ENCODE assay signal across 8 cellular contexts in the genomic region with DNA sequence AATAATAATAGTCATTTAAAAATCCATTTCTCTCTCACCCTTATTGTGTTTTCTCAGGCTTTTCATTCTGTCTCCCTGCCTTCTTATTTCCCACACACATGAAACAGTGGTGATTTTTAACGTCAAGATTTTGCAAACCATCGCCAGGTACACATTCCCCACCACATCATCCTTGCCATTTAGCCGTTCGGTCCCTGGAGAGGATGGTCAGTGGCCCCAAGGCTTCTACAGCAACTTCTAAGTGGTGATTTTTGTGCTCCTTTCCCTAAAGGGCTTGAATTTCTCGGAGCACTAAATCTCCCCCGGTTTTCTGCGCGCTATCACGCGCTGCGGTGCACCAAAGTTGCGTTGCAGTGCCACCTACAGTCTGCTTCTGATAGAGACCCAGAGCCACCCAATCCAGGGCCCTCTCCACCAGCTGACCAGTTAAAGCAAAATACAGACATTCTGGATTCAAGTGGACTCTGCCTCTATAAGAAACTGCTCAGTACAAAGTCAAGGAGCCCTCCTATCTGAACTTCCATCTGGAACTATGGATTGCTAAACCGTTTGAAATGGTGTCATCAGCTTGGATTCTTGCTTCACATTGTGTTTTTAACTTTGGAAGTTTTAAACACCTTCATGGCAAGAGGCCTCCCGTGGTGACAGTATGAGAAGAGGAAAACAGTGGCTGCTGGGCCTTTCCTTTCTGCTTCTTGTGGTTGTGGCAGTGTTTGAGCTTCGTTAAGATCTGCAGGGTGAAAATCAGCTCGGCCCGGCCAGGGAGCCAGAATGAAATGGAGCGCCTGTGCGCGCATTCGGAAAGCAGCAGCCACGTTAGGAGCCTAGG.
DNase-seq lines count a peak whose midpoint lies in the region; ATAC-seq, FAIRE-seq and TF ChIP-seq lines count a peak whose summit lies in the region.

No MANE protein-coding gene starts in this region.

- no peak overlapping the region for H4K91ac ChIP-seq in H1 (replicated peaks; ENCODE audit: insufficient read length, low read length)

- CTCF ChIA-PET in activated CD8-positive, alpha-beta T cell treated with anti-CD3 and anti-CD28 coated beads for 36 hours (lab: Charles Lee), result interaction anchor here (0.6 to 1.9 kb wide), 18 partner anchors 12 to 435 kb away, joined by 3 to 14 read pairs (median 4); no protein-coding TSS in a partner anchor
- CTCF ChIA-PET in H1 (lab: Charles Lee; ENCODE audit: partially characterized antibody), result interaction anchor here (0.7 to 3.0 kb wide), 27 partner anchors 9 to 393 kb away, joined by 3 to 15 read pairs (median 4); no protein-coding TSS in a partner anchor

- H2BK20ac ChIP-seq in H1 (ENCODE audit: low read length), result no peak overlapping the region

- H2BK15ac ChIP-seq in H1 (ENCODE audit: low read length), result no peak overlapping the region

- no peak overlapping the region for H3K27ac ChIP-seq in H1 (ENCODE audit: low read depth, low read length)

- no peak overlapping the region for H3K27ac Mint-ChIP-seq in activated CD8-positive, alpha-beta T cell treated with anti-CD3 and anti-CD28 coated beads for 36 hours

- H3K27me3 Mint-ChIP-seq in activated CD8-positive, alpha-beta T cell treated with anti-CD3 and anti-CD28 coated beads for 36 hours, result peaks cover 9% of the 10 kb centered on the region

- H4K20me1 ChIP-seq in H1 (replicated peaks in 1 of 2; ENCODE audit: control insufficient read depth in 1 of 2, insufficient read depth in 2 of 2, low read length in 2 of 2), result no peaks in the 10 kb centered on the region

- peak; percentile 89 for TF ChIP-seq CTCF in BE2C (IDR thresholded peaks at IDR 0.05; ENCODE audit: low read depth, low read length)
- peak; percentile 79 for TF ChIP-seq CTCF in activated CD8-positive, alpha-beta T cell treated with anti-CD3 and anti-CD28 coated beads for 36 hours (IDR thresholded peaks at IDR 0.05)
- peak; percentile 72 to 77 (median 74) for TF ChIP-seq CTCF in H1 (IDR thresholded peaks at IDR 0.05; ENCODE audit: control extremely low read depth in 1 of 3, insufficient read depth in 1 of 3, low read depth in 1 of 3, low read length in 3 of 3)

- no peaks in the 10 kb centered on the region for H3K36me3 Mint-ChIP-seq in activated CD8-positive, alpha-beta T cell treated with anti-CD3 and anti-CD28 coated beads for 36 hours (ENCODE audit: low read depth)

- TF ChIP-seq EP300 in H1 (IDR thresholded peaks at IDR 0.05; ENCODE audit: borderline replicate concordance in 1 of 2, low read depth in 2 of 2, low read length in 2 of 2), result no peak

- peak; percentile 86 to 89 for TF ChIP-seq RAD21 in H1 (IDR thresholded peaks at IDR 0.05 in 1 of 2, conservative IDR thresholded peaks at IDR 0.05 in 1 of 2; ENCODE audit: low read depth in 2 of 2, low read length in 2 of 2)

- DNase-seq in BE2C (peak; percentile 69), NCI-H524 treated with DMSO at 0.1 percent for 48 hours (lab: John Stamatoyannopoulos, UW) (peak; percentile 42), H1 (ENCODE audit: low read depth in 1 of 2, low spot score in 2 of 2) (peak; percentile 41 to 83), middle frontal gyrus (ENCODE audit: extremely low spot score, low spot score) (peak; percentile 72)
- peak; percentile 68 for DNase-seq in activated CD8-positive, alpha-beta T cell treated with anti-CD3 and anti-CD28 coated beads for 36 hours
- peak; percentile 75 for DNase-seq in stimulated activated CD8-positive, alpha-beta memory T cell treated with anti-CD3 and anti-CD28 coated beads, Interleukin-4, amount 100 ng/mL, for 48 hours

- no peak for TF ChIP-seq POLR2A in H1 (IDR thresholded peaks at IDR 0.05; ENCODE audit: control extremely low read depth in 1 of 2, low read depth in 2 of 2, low read length in 2 of 2)

- WGBS in H1 (ENCODE audit: extremely low coverage in 1 of 2, insufficient coverage in 1 of 2, insufficient read length in 1 of 2, insufficient replicate concordance in 2 of 2, low coverage in 1 of 2, low lambda C conversion rate in 2 of 2, missing lambda C conversion rate in 1 of 2), 2 experiments, result 41% methylated on average over 22 of the region's 22 CpGs; no CpG with 5 or more reads in 1 of the 2 experiments

- no peak overlapping the region for H3K23ac ChIP-seq in H1 (ENCODE audit: insufficient read length)

- H3K18ac ChIP-seq in H1 (ENCODE audit: extremely low read depth, low read length), result no peak overlapping the region; the same call in 1 of the 2 replicates

- no peak overlapping the region for H3K4ac ChIP-seq in H1 (replicated peaks; ENCODE audit: insufficient read length, low read depth, low read length)

- no peak overlapping the region for H2BK120ac ChIP-seq in H1 (replicated peaks; ENCODE audit: low read depth, low read length)

- no peak overlapping the region for H3K4me3 Mint-ChIP-seq in activated CD8-positive, alpha-beta T cell treated with anti-CD3 and anti-CD28 coated beads for 36 hours

- peak overlapping the region; percentile 98 for H2AFZ ChIP-seq in H1 (ENCODE audit: low read length)

- ATAC-seq in GM19025 (IDR thresholded peaks at IDR 0.05; ENCODE audit: low read depth, unreplicated experiment) (peak; percentile 83), HG03196 (IDR thresholded peaks at IDR 0.05; ENCODE audit: unreplicated experiment) (peak; percentile 88)
- peak; percentile 90 for ATAC-seq in activated CD8-positive, alpha-beta T cell treated with anti-CD3 and anti-CD28 coated beads for 36 hours

- peak; percentile 88 for FAIRE-seq in H1 (lab: Jason Lieb, UNC)

- 0 out of 2 replicates have a peak overlapping the region, but pooled peaks have one; percentile 3 for H3K4me3 ChIP-seq in BE2C (ENCODE audit: low read depth, low read length)
- H3K4me3 ChIP-seq in H1 (ENCODE audit: extremely low read depth in 1 of 4, insufficient read depth in 2 of 4, low read depth in 3 of 4, low read length in 4 of 4), result no peak overlapping the region; a peak in 1 of 8 replicates

- H4K8ac ChIP-seq in H1 (ENCODE audit: extremely low read depth, insufficient read depth, low read length), result no peak overlapping the region

- no peak overlapping the region for H3K56ac ChIP-seq in H1 (replicated peaks; ENCODE audit: insufficient read length, low read depth, low read length)

- H3K79me1 ChIP-seq in H1 (ENCODE audit: low read depth, low read length), result no peaks in the 10 kb centered on the region; the same call in 1 of the 2 replicates

- intact Hi-C loops in activated CD8-positive, alpha-beta T cell treated with anti-CD3 and anti-CD28 coated beads for 36 hours (cut with micrococcal nuclease), result loop anchor here (2.0 kb wide), 1 partner anchor 389 kb away; no protein-coding TSS in a partner anchor

- no peaks in the 10 kb centered on the region for H3K23me2 ChIP-seq in H1 (ENCODE audit: low read depth, low read length)

- H2BK12ac ChIP-seq in H1 (ENCODE audit: low read depth, low read length), result no peak overlapping the region

- H3K9me3 Mint-ChIP-seq in activated CD8-positive, alpha-beta T cell treated with anti-CD3 and anti-CD28 coated beads for 36 hours, result no peaks in the 10 kb centered on the region

- no peak overlapping the region for H4K5ac ChIP-seq in H1 (ENCODE audit: insufficient read length, low read depth, low read length)

- H3K27me3 ChIP-seq in BE2C (peaks cover 13% of the 10 kb centered on the region), H1 (replicated peaks in 1 of 4; ENCODE audit: control insufficient read depth in 3 of 4, extremely low read depth in 1 of 4, insufficient read depth in 3 of 4, low read length in 3 of 4) (no peaks in the 10 kb centered on the region)

- no peaks in the 10 kb centered on the region for H3K9me3 ChIP-seq in BE2C
- H3K9me3 ChIP-seq in H1 (ENCODE audit: insufficient read depth in 2 of 2, low read depth in 1 of 2, low read length in 1 of 2), result no peaks in the 10 kb centered on the region

- H3K4me2 ChIP-seq in H1 (ENCODE audit: insufficient read depth in 1 of 2, low read depth in 2 of 2, low read length in 2 of 2), result peak overlapping the region in 1 of 2 experiments; percentile 50; a peak in 2 of 4 replicates

- POLR2A ChIA-PET in activated CD8-positive, alpha-beta T cell treated with anti-CD3 and anti-CD28 coated beads for 36 hours (lab: Charles Lee), result no interaction called here
- POLR2A ChIA-PET in H1 (lab: Charles Lee; ENCODE audit: partially characterized antibody), result no interaction called here

- H3K14ac ChIP-seq in H1 (ENCODE audit: insufficient read length), result no peak overlapping the region

- no peak overlapping the region for H2AK5ac ChIP-seq in H1 (ENCODE audit: low read depth, low read length)

- H3K79me2 ChIP-seq in H1 (ENCODE audit: control insufficient read depth in 1 of 2, insufficient read depth in 2 of 2, low read length in 2 of 2), result no peaks in the 10 kb centered on the region

- no peaks in the 10 kb centered on the region for H3K4me1 Mint-ChIP-seq in activated CD8-positive, alpha-beta T cell treated with anti-CD3 and anti-CD28 coated beads for 36 hours (ENCODE audit: low read depth)

- no peak overlapping the region for H2BK5ac ChIP-seq in H1 (ENCODE audit: low read depth, low read length)

- no peaks in the 10 kb centered on the region for H3K36me3 ChIP-seq in BE2C
- no peaks in the 10 kb centered on the region for H3K36me3 ChIP-seq in H1 (ENCODE audit: control insufficient read depth in 2 of 4, insufficient read depth in 4 of 4, low read length in 3 of 4)

- H3K4me1 ChIP-seq in BE2C, result no peaks in the 10 kb centered on the region
- peaks cover 0 to 6% (median 1%) of the 10 kb centered on the region in 4 experiments; a peak in 3 of 7 replicates for H3K4me1 ChIP-seq in H1 (replicated peaks in 1 of 4; ENCODE audit: control insufficient read depth in 3 of 4, insufficient read depth in 4 of 4, low read length in 3 of 4)

- H3K9ac ChIP-seq in H1 (replicated peaks in 1 of 4; ENCODE audit: extremely low read depth in 1 of 4, low read depth in 3 of 4, low read length in 3 of 4), result peak overlapping the region in 1 of 4 experiments; percentile 53; a peak in 1 of 7 replicates

TF ChIP-seq in H1, 55 proteins besides CTCF, POLR2A, EP300 and RAD21:
- TF ChIP-seq BCL11A (IDR thresholded peaks at IDR 0.05; ENCODE audit: low read depth in 2 of 2, low read length in 2 of 2), result no peak
- TF ChIP-seq, protein P1, sequence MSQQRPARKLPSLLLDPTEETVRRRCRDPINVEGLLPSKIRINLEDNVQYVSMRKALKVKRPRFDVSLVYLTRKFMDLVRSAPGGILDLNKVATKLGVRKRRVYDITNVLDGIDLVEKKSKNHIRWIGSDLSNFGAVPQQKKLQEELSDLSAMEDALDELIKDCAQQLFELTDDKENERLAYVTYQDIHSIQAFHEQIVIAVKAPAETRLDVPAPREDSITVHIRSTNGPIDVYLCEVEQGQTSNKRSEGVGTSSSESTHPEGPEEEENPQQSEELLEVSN (IDR thresholded peaks at IDR 0.05), result peak; percentile 33; the same call in 1 of the 2 replicates
- TF ChIP-seq, protein P2, sequence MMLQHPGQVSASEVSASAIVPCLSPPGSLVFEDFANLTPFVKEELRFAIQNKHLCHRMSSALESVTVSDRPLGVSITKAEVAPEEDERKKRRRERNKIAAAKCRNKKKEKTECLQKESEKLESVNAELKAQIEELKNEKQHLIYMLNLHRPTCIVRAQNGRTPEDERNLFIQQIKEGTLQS (IDR thresholded peaks at IDR 0.05; ENCODE audit: insufficient read depth, low read depth, low read length), result no peak
- TF ChIP-seq ASH2L (IDR thresholded peaks at IDR 0.05; ENCODE audit: low read length), result no peak
- TF ChIP-seq POLR2AphosphoS5 (IDR thresholded peaks at IDR 0.05; ENCODE audit: low read depth, low read length), result no peak
